ENCODE assay signal across 1 cellular context in genomic region chr19:51688665-51689571, GRCh38.
A peak's percentile ranks its signal among the peaks of the same experiment; 100 is the strongest.
TF ChIP-seq lines count a peak whose summit lies in the region.

No MANE protein-coding gene starts in this region.

TF ChIP-seq in K562, 482 proteins besides CTCF, POLR2A, EP300 and RAD21 (continued from another document and continues in another):
- TF ChIP-seq HMBOX1 (IDR thresholded peaks at IDR 0.05) (no peak), TCF7 (IDR thresholded peaks at IDR 0.05; ENCODE audit: borderline replicate concordance) (no peak), ZBTB26 (CRISPR knock-in tag; IDR thresholded peaks at IDR 0.05) (peak; percentile 89; the same call in 1 of the 2 replicates), CBX3 (IDR thresholded peaks at IDR 0.05; ENCODE audit: borderline replicate concordance in 1 of 2, low read length in 2 of 2) (no peak), CBFA2T2 (conservative IDR thresholded peaks at IDR 0.05) (no peak), KLF16 (IDR thresholded peaks at IDR 0.05) (no peak), GMEB1 (CRISPR knock-in tag; IDR thresholded peaks at IDR 0.05) (0 out of 2 replicates have a peak, but pooled peaks have one; percentile 9), ZNF830 (CRISPR knock-in tag; IDR thresholded peaks at IDR 0.05) (no peak), SNRNP70 (optimal IDR thresholded peaks at IDR 0.05; ENCODE audit: low read depth, low read length) (no peak), MECOM (CRISPR knock-in tag; IDR thresholded peaks at IDR 0.05) (no peak), POLR2B (IDR thresholded peaks at IDR 0.05; ENCODE audit: low read depth, partially characterized antibody) (peak; percentile 52), BRCA1 (IDR thresholded peaks at IDR 0.05) (no peak), BRCA1 (CRISPR knock-in tag; IDR thresholded peaks at IDR 0.05) (no peak), ZBTB7A (IDR thresholded peaks at IDR 0.05; ENCODE audit: borderline replicate concordance, control insufficient read depth, low read depth, low read length) (no peak; the same call in 1 of the 2 replicates), MAFF (IDR thresholded peaks at IDR 0.05; ENCODE audit: low read length) (no peak), MAFK (IDR thresholded peaks at IDR 0.05; ENCODE audit: low read length) (no peak), ARNT (IDR thresholded peaks at IDR 0.05) (peak in 1 of 2 experiments; percentile 78; a peak in 3 of 4 replicates), TAF7 (tag; IDR thresholded peaks at IDR 0.05) (no peak), E2F8 (IDR thresholded peaks at IDR 0.05; ENCODE audit: low read depth, partially characterized antibody) (peak; percentile 56), MAFG (tag; conservative IDR thresholded peaks at IDR 0.05) (no peak), BACH1 (tag; IDR thresholded peaks at IDR 0.05) (no peak), DEAF1 (CRISPR knock-in tag; IDR thresholded peaks at IDR 0.05) (no peak), ZNF282 (CRISPR knock-in tag; IDR thresholded peaks at IDR 0.05) (no peak), SLC30A9 (CRISPR knock-in tag; IDR thresholded peaks at IDR 0.05) (no peak), NCOA6 (IDR thresholded peaks at IDR 0.05) (0 out of 2 replicates have a peak, but pooled peaks have one; percentile 53), TGIF2 (CRISPR knock-in tag; IDR thresholded peaks at IDR 0.05) (no peak), SIRT6 (IDR thresholded peaks at IDR 0.05; ENCODE audit: low read depth, low read length) (no peak), U2AF1 (optimal IDR thresholded peaks at IDR 0.05; ENCODE audit: low read depth, low read length) (no peak), XRCC3 (IDR thresholded peaks at IDR 0.05) (no peak), MNT (conservative IDR thresholded peaks at IDR 0.05) (peak in 1 of 2 experiments; percentile 26; a peak in 1 of 4 replicates), HDAC2 (IDR thresholded peaks at IDR 0.05) (peak; percentile 91), NFYB (IDR thresholded peaks at IDR 0.05; ENCODE audit: extremely low read depth, insufficient read length) (no peak), NFXL1 (CRISPR knock-in tag; IDR thresholded peaks at IDR 0.05) (no peak), HLTF (IDR thresholded peaks at IDR 0.05) (peak; percentile 98), E4F1 (CRISPR knock-in tag; IDR thresholded peaks at IDR 0.05; ENCODE audit: borderline replicate concordance) (no peak), PTBP1 (IDR thresholded peaks at IDR 0.05; ENCODE audit: low read depth, low read length) (no peak), RBM14 (IDR thresholded peaks at IDR 0.05; ENCODE audit: borderline replicate concordance, insufficient read depth, low read depth, low read length) (no peak), ZNF277 (CRISPR knock-in tag; IDR thresholded peaks at IDR 0.05; ENCODE audit: borderline replicate concordance) (no peak), ZNF408 (CRISPR knock-in tag; IDR thresholded peaks at IDR 0.05; ENCODE audit: low read depth) (no peak), HOMEZ (CRISPR knock-in tag; IDR thresholded peaks at IDR 0.05) (no peak), ARID3B (CRISPR knock-in tag; IDR thresholded peaks at IDR 0.05; ENCODE audit: borderline replicate concordance) (no peak), RBM17 (IDR thresholded peaks at IDR 0.05; ENCODE audit: borderline replicate concordance, low read depth, low read length) (no peak), ZC3H4 (CRISPR knock-in tag; IDR thresholded peaks at IDR 0.05; ENCODE audit: borderline replicate concordance) (no peak), ZBTB8A (IDR thresholded peaks at IDR 0.05; ENCODE audit: partially characterized antibody) (no peak), HMGN3 (IDR thresholded peaks at IDR 0.05; ENCODE audit: borderline replicate concordance, extremely low read depth, insufficient read length, low read depth, low read length) (peak; percentile 65), ATF3 (IDR thresholded peaks at IDR 0.05) (no peak), ATF3 (CRISPR knock-in tag; conservative IDR thresholded peaks at IDR 0.05) (no peak), HDAC8 (tag; IDR thresholded peaks at IDR 0.05) (no peak)
